26 cellular contexts compared by ENCODE assay signal in the genomic region with DNA sequence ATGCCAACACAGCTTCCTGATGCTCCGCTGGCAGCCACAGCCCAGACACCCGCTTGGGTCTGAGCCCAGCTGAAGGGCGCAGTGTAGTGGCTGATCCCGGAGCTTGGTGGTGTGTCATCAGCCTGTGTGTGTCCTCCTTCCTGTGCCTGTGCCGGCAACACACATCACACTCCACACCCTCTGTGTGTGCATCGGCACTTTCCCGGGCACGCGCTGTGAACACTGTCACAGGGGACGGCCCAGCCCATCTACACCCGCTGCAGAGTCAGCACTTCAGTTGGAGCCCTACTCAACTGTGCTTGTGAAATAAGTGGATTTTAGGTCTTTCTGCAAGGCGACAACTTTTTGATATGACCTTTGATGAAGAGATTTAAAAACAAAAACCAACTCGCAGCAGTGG.
"Had no signal": no experiment of that assay in that cellular context is flagged by ENCODE, and none has a peak within 500 bp of the region (broad histone marks: within the 10 kb centered on the region; RNA-seq: fewer than 3 reads in every experiment).

No MANE protein-coding gene starts in this region.

- FAIRE-seq: kidney had no signal

- H3K27ac ChIP-seq: left lung, neural progenitor cell, neutrophil, parathyroid adenoma, right atrium auricular region, right lobe of liver, tibial nerve, vagina had no signal

- DNase-seq: hippocampal formation; kidney; left colon; left lung; mesendoderm; naive B cell; natural killer cell; nephron progenitor cell; occipital lobe; right lobe of liver; stimulated activated CD4-positive, alpha-beta T cell treated with anti-CD3 and anti-CD28 coated beads, Interleukin-1b, Interleukin-23, amount 100 ng/mL, for 48 hours; stimulated activated CD4-positive, alpha-beta T cell treated with anti-CD3 and anti-CD28 coated beads, Interleukin-2, amount 100 ng/mL, for 48 hours; stimulated activated CD4-positive, alpha-beta T cell treated with anti-CD3 and anti-CD28 coated beads, Interleukin-4, amount 100 ng/mL, for 4 hours; stimulated activated CD8-positive, alpha-beta memory T cell treated with anti-CD3 and anti-CD28 coated beads, Interleukin-4, amount 100 ng/mL, for 48 hours; stimulated activated naive CD4-positive, alpha-beta T cell treated with Interleukin-2 at 50 U/mL for 16 hours; stimulated activated naive CD8-positive, alpha-beta T cell treated with anti-CD3 and anti-CD28 coated beads, Interleukin-15, amount 100 ng/mL, for 72 hours; substantia nigra had no signal

- H3K27me3 ChIP-seq: left lung, neural progenitor cell, neutrophil, right atrium auricular region, right lobe of liver, tibial nerve, vagina had no signal

- H3K4me3 ChIP-seq: left lung, lung, neural progenitor cell, right atrium auricular region, right lobe of liver, smooth muscle cell, tibial nerve, vagina had no signal

- H3K36me3 ChIP-seq: left lung, neural progenitor cell, neutrophil, right atrium auricular region, right lobe of liver, tibial nerve, vagina had no signal

- H3K9me3 ChIP-seq: neutrophil, right atrium auricular region, right lobe of liver, vagina had no signal

- ATAC-seq: left colon; left lung; natural killer cell; stimulated activated memory B cell treated with anti-CD40 and anti-IgM and Interleukin-4, amounts not matched to agents 10 μg/mL and 1 μg/mL and 100 μg/mL, for 72 hours; stimulated activated naive CD8-positive, alpha-beta T cell treated with anti-CD3 and anti-CD28 coated beads, Interleukin-15, amount 100 ng/mL, for 72 hours had no signal

- H3K4me1 ChIP-seq: left lung, neural progenitor cell, right atrium auricular region, right lobe of liver, tibial nerve, vagina had no signal
